8 cellular contexts compared by ENCODE assay signal in the genomic region with DNA sequence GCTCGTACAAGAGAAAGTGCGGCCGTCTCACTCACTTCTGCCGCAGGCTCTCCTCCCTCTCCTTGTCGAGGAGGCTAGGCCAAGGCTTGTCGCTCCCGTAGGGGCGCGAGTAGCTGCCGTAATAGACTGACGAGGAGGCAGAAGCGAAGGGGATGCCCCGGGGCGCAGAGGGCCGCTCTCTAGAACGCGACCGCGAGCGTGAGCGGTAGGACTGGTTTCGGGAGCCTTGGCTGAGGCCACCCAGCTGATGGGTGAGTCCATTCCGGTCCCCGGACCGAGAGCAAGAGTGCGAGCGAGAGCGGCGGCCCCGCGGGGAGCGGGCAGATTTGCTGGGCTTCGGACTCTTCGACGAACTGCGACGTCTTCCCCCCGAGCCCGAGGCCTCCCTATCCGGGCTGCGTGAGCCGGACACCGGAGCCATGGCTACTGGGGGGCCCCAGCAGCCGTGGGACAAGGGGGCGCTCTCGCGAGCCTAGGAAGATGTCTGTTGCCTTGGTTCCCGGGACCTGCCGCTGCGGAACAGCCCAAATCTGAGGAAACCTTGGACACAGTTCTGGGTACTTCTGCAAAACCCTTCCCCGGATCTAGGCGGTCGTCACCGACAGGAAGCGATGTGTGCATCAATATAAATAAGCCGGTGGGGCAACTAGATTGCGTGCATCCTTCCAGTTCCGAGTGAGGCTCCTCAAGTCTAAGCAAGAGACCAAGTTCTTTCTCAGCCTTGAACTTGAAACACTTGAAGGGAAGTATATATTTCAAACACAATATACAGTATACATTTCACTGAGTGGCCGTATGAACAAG. TPM values are rescaled to one million over a fixed set of nuclear protein-coding genes. Genes with fewer than 3 reads are reported as not detected.
DNase-seq lines count a peak whose midpoint lies in the region; ATAC-seq, FAIRE-seq and TF ChIP-seq lines count a peak whose summit lies in the region.

TSS of gene NKAP (minus strand) at position 567 of the 804 bp plus-strand sequence. CDS start at position 421, 146 bp downstream.

- H3K27me3 ChIP-seq in brain microvascular endothelial cell (replicated peaks) = no peaks in the 10 kb centered on the region
- no peaks in the 10 kb centered on the region for H3K27me3 ChIP-seq in sigmoid colon

- H3K4me1 ChIP-seq in A549 = peaks cover 10% of the 10 kb centered on the region; the same call in 2 of the 3 replicates
- H3K4me1 ChIP-seq in sigmoid colon = peaks cover 0 to 15% (median 9%) of the 10 kb centered on the region in 4 donors

- in situ Hi-C loops in brain microvascular endothelial cell (cut with HindIII; ENCODE audit: low pct_ligation_motif_present, low sequenced_read_pairs) = no loop called here

- peak within 1 kb of the TSS; percentile 76 for H3K4me3 ChIP-seq in A549
- peak within 1 kb of the TSS; percentile 72 for H3K4me3 ChIP-seq in brain microvascular endothelial cell (ENCODE audit: low read depth, low read length)
- peak within 1 kb of the TSS; percentile 63 to 72 (median 70) for H3K4me3 ChIP-seq in sigmoid colon

- no peaks in the 10 kb centered on the region for H3K9me3 ChIP-seq in A549
- H3K9me3 ChIP-seq in sigmoid colon = no peaks in the 10 kb centered on the region

- peak within 1 kb of the TSS; percentile 85 to 97 for H3K27ac ChIP-seq in A549
- peak within 1 kb of the TSS; percentile 58 for H3K27ac ChIP-seq in brain microvascular endothelial cell
- H3K27ac ChIP-seq in sigmoid colon = peak within 1 kb of the TSS; percentile 87 to 93 (median 90)

- peak; percentile 30; the same call in 2 of the 3 replicates for TF ChIP-seq CTCF in A549 (IDR thresholded peaks at IDR 0.05)
- no peak for TF ChIP-seq CTCF in brain microvascular endothelial cell (IDR thresholded peaks at IDR 0.05; ENCODE audit: low read depth, low read length, missing control alignments)
- no peak for TF ChIP-seq CTCF in sigmoid colon (IDR thresholded peaks at IDR 0.05)

- H3K36me3 ChIP-seq in brain microvascular endothelial cell (replicated peaks) (no peaks in the 10 kb centered on the region), sigmoid colon (no peaks in the 10 kb centered on the region)

- no peak for TF ChIP-seq RAD21 in A549 (conservative IDR thresholded peaks at IDR 0.05 in 1 of 2, IDR thresholded peaks at IDR 0.05 in 1 of 2)

- intact Hi-C loops in sigmoid colon (cut with DNase I) = loop anchor here (5.0 kb wide), 1 partner anchor 151 kb away; the partner anchor contains the start of gene RPL39

- TF ChIP-seq POLR2A in A549 (IDR thresholded peaks at IDR 0.05; ENCODE audit: low read length) (peak; percentile 65), sigmoid colon (IDR thresholded peaks at IDR 0.05) (peak; percentile 25 to 38)

- WGBS in A549 (ENCODE audit: missing lambda C conversion rate) = 2% methylated on average over 16 of the region's 59 CpGs
- 0 to 1% methylated on average over 59 of the region's 59 CpGs for WGBS in sigmoid colon, 2 donors

- POLR2A ChIA-PET in A549 (lab: Yijun Ruan, JAX) = interaction anchor here (1.0 kb wide), 1 partner anchor 152 kb away, joined by 3 read pairs; the partner anchor contains the start of gene RPL39

- TF ChIP-seq EP300 in A549 (IDR thresholded peaks at IDR 0.05) = no peak
- no peak for TF ChIP-seq EP300 in sigmoid colon (IDR thresholded peaks at IDR 0.05)

- ATAC-seq in A549 = peak; percentile 95 to 97
- ATAC-seq in GM18858 (IDR thresholded peaks at IDR 0.05; ENCODE audit: unreplicated experiment) = peak; percentile 72
- peak; percentile 76 for ATAC-seq in HG03066 (IDR thresholded peaks at IDR 0.05; ENCODE audit: low read depth, unreplicated experiment)

- CTCF ChIA-PET in A549 (lab: Yijun Ruan, JAX) = interaction anchor here (0.7 kb wide), 2 partner anchors 58 to 1511 kb away, joined by 3 read pairs; no protein-coding TSS in a partner anchor

- peak within 1 kb of the TSS; percentile 94 for H3K4me2 ChIP-seq in A549

- FAIRE-seq in A549 (lab: Jason Lieb, UNC) = peak; percentile 99

- DNase-seq in A549 (ENCODE audit: low read depth in 1 of 2, low spot score in 1 of 2) (peak; percentile 87 to 96), NCI-H2107 (lab: John Stamatoyannopoulos, UW) (peak; percentile 91), UCSD-AML1 (lab: John Stamatoyannopoulos, UW; ENCODE audit: unreplicated experiment) (peak; percentile 85), brain microvascular endothelial cell (peak; percentile 91), iPS DF 4.7 (ENCODE audit: extremely low read depth, low spot score) (peak; percentile 58), sigmoid colon (peak; percentile 90)

TF ChIP-seq in A549, 52 proteins besides CTCF, POLR2A, EP300 and RAD21 (continues in another document):
- no peak for TF ChIP-seq RARB (CRISPR knock-in tag; IDR thresholded peaks at IDR 0.05)
- TF ChIP-seq USF2 (IDR thresholded peaks at IDR 0.05) = no peak
- peak; percentile 41; the same call in 1 of the 2 replicates for TF ChIP-seq GATA3 (IDR thresholded peaks at IDR 0.05; ENCODE audit: borderline replicate concordance)
- no peak for TF ChIP-seq NR3C1 (IDR thresholded peaks at IDR 0.05)
- no peak for TF ChIP-seq KDM1A (IDR thresholded peaks at IDR 0.05; ENCODE audit: low read depth)
- no peak for TF ChIP-seq POLR2AphosphoS2 (conservative IDR thresholded peaks at IDR 0.05; ENCODE audit: low read length)
- TF ChIP-seq EHF (CRISPR knock-in tag; IDR thresholded peaks at IDR 0.05) = no peak
- no peak for TF ChIP-seq HOXB13 (CRISPR knock-in tag; IDR thresholded peaks at IDR 0.05; ENCODE audit: low read depth)
- no peak for TF ChIP-seq HDAC2 (IDR thresholded peaks at IDR 0.05)
- peak; percentile 68; the same call in 1 of the 2 replicates for TF ChIP-seq E2F6 (IDR thresholded peaks at IDR 0.05; ENCODE audit: borderline replicate concordance, low read depth)
- no peak for TF ChIP-seq NFE2L2 (conservative IDR thresholded peaks at IDR 0.05; ENCODE audit: low read length)
- TF ChIP-seq SMC3 (IDR thresholded peaks at IDR 0.05) = no peak
- no peak for TF ChIP-seq MAFK (IDR thresholded peaks at IDR 0.05; ENCODE audit: partially characterized antibody)
- TF ChIP-seq, protein P1, sequence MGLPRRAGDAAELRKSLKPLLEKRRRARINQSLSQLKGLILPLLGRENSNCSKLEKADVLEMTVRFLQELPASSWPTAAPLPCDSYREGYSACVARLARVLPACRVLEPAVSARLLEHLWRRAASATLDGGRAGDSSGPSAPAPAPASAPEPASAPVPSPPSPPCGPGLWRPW (IDR thresholded peaks at IDR 0.05) = no peak
- peak; percentile 65; the same call in 1 of the 2 replicates for TF ChIP-seq PHF8 (IDR thresholded peaks at IDR 0.05; ENCODE audit: borderline replicate concordance, low read depth)
- TF ChIP-seq, protein P2, sequence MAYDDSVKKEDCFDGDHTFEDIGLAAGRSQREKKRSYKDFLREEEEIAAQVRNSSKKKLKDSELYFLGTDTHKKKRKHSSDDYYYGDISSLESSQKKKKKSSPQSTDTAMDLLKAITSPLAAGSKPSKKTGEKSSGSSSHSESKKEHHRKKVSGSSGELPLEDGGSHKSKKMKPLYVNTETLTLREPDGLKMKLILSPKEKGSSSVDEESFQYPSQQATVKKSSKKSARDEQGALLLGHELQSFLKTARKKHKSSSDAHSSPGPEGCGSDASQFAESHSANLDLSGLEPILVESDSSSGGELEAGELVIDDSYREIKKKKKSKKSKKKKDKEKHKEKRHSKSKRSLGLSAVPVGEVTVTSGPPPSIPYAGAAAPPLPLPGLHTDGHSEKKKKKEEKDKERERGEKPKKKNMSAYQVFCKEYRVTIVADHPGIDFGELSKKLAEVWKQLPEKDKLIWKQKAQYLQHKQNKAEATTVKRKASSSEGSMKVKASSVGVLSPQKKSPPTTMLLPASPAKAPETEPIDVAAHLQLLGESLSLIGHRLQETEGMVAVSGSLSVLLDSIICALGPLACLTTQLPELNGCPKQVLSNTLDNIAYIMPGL (CRISPR knock-in tag; IDR thresholded peaks at IDR 0.05; ENCODE audit: borderline replicate concordance) = no peak
- no peak for TF ChIP-seq RFX5 (IDR thresholded peaks at IDR 0.05)

RNA-seq across cellular contexts. Expression of gene NKAP, which starts in this region (rescaled TPM):
- polyA plus RNA-seq in A549 (2011; rRNA removed) (7.7 and 16.9 TPM in 2 replicates), A549 (2017; fragmentation: RNase III; extraction: RNeasy Plus Mini Kit Qiagen cat#74134 plus additional on column Dnase treatment) (5.9 to 6.6 TPM (median 6.3 TPM) in 3 replicates), sigmoid colon (1 to 10 TPM; 3.6 to 5.3 (median 3.9) TPM)
- 3.4 and 3.5 TPM in 2 replicates for polyA plus RNA-seq in A549 (2012; cell fraction: cytosol; rRNA removed)
- polyA plus RNA-seq in A549 (2012; cell fraction: nucleus; rRNA removed) = 2.5 and 3.0 TPM in 2 replicates
- 1.5 and 1.6 TPM in 2 replicates for polyA minus RNA-seq in A549 (2011; rRNA and poly(A)+ RNA removed)
- 1 to 10 TPM; 3.9 to 7.8 (median 5.5) TPM for total RNA-seq in sigmoid colon

Comparison
In these comparisons a context has a peak if more than half of its experiments do, and no peak if none do; other contexts are left out.
1. Peak in every context shown above with its lines: DNase-seq, ATAC-seq, H3K4me3 ChIP-seq and H3K27ac ChIP-seq.